ENCODE assay signal across 18 cellular contexts in the genomic region with DNA sequence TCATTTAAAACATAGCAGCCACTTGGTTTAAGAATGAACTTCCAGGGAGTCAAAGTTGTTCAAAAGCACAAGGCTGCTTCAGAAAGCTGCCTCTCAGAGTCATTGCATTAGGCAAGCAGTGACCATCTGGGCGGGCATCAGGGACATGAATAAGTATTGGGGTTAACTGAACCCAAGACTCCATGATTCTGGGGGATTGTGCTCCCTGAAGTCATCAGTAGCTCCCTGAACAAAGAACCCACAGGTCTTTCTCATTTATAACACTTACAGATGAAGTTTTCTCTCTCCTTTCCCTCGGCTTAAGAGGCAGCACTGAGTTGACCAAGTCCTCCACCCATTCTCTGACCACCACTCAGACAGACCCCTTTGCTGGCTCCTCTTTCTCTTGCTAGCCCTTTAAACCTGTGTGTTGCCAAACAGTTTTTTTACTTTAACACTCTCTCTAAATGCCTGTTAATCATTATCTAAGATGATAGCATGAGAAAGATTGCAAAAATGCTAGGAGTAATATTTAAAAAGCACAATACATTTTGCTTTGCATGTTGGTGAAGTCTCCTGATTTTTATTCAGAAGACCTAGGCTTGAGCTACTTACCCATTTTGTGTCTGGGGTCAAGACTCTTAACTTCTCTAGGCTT.
DNase-seq lines count a peak whose midpoint lies in the region; ATAC-seq and TF ChIP-seq lines count a peak whose summit lies in the region.
"Had no signal": no experiment of that assay in that cellular context is flagged by ENCODE, and none has a peak within 500 bp of the region (broad histone marks: within the 10 kb centered on the region; RNA-seq: fewer than 3 reads in every experiment).

No MANE protein-coding gene starts in this region.

- no peaks in the 10 kb centered on the region for H3K36me3 Mint-ChIP-seq in osteocyte (ENCODE audit: unreplicated experiment)

- DNase-seq in HCT116 (ENCODE audit: low read depth, low spot score), result no peak
- peak; percentile 77 for DNase-seq in esophagus muscularis mucosa (ENCODE audit: extremely low spot score)
- DNase-seq in mesenchymal stem cell, result no peak
- no peak for DNase-seq in NCI-H446 treated with DMSO at 0.1 percent for 48 hours (lab: John Stamatoyannopoulos, UW)
- no peak for DNase-seq in retina
- no peak for DNase-seq in osteocyte (ENCODE audit: extremely low spot score, unreplicated experiment)
- no peak for DNase-seq in stimulated activated naive CD4-positive, alpha-beta T cell treated with Interleukin-2 at 50 U/mL for 16 hours (lab: John Stamatoyannopoulos, UW)
- DNase-seq: BE2C; CD4-positive, alpha-beta T cell; GF-D8; GOT3; NCI-H146; NCI-H2081; NCI-H524; Peyer's patch; SHP77 treated with DMSO at 0.1 percent for 48 hours had no signal

- H3K18ac ChIP-seq in mesenchymal stem cell (ENCODE audit: low read depth in 1 of 2, low read length in 2 of 2), result no peak overlapping the region

- no peak overlapping the region for H4K8ac ChIP-seq in mesenchymal stem cell (ENCODE audit: low read length)

- ATAC-seq in HCT116, result no peak
- ATAC-seq: K562, SK-N-SH treated with all-trans-retinoic acid at 6 μM for 48 hours had no signal

- no peaks in the 10 kb centered on the region for H3K27me3 Mint-ChIP-seq in osteocyte (ENCODE audit: unreplicated experiment)

- H3K4me2 ChIP-seq in HCT116 (ENCODE audit: low read length), result peak overlapping the region; percentile 31
- peak overlapping the region; percentile 52 for H3K4me2 ChIP-seq in mesenchymal stem cell (ENCODE audit: low read length, poor library complexity, severe bottlenecking)

- H3K4me1 ChIP-seq in HCT116 (ENCODE audit: control insufficient read depth in 1 of 2, insufficient read depth in 2 of 2, low read length in 2 of 2), result peaks cover 77 to 90% of the 10 kb centered on the region in 2 experiments
- H3K4me1 ChIP-seq in esophagus muscularis mucosa, result no peaks in the 10 kb centered on the region
- H3K4me1 ChIP-seq in mesenchymal stem cell (ENCODE audit: control insufficient read depth, insufficient read depth, low read depth, low read length), result peaks cover 10% of the 10 kb centered on the region
- H3K4me1 ChIP-seq: BE2C had no signal

- intact Hi-C loops in HCT116 (cut with micrococcal nuclease), result no loop called here
- intact Hi-C loops in esophagus muscularis mucosa (cut with DNase I), result no loop called here

- no peak for TF ChIP-seq RAD21 in HCT116 (IDR thresholded peaks at IDR 0.05; ENCODE audit: low read depth)

- no peak overlapping the region for H3K4ac ChIP-seq in mesenchymal stem cell (ENCODE audit: low read depth in 1 of 2, low read length in 2 of 2)

- H3K9me3 ChIP-seq in HCT116 (ENCODE audit: control insufficient read depth in 1 of 2, insufficient read depth in 1 of 2, low read depth in 1 of 2, low read length in 2 of 2), result no peaks in the 10 kb centered on the region
- H3K9me3 ChIP-seq in esophagus muscularis mucosa, result no peaks in the 10 kb centered on the region
- H3K9me3 ChIP-seq in mesenchymal stem cell (ENCODE audit: control insufficient read depth, low read length), result no peaks in the 10 kb centered on the region
- H3K9me3 ChIP-seq: BE2C, Peyer's patch had no signal

- no peak for TF ChIP-seq EP300 in esophagus muscularis mucosa (IDR thresholded peaks at IDR 0.05)

- H3K4me1 Mint-ChIP-seq in osteocyte (ENCODE audit: unreplicated experiment), result peaks cover 13% of the 10 kb centered on the region

- RAD21 ChIA-PET in HCT116 (lab: Charles Lee; ENCODE audit: low non-redundant PET in 1 of 2, low total read pairs in 2 of 2, uncharacterized antibody in 2 of 2, unreplicated experiment in 2 of 2), result no interaction called here

- no peaks in the 10 kb centered on the region for H3K36me3 ChIP-seq in HCT116 (ENCODE audit: control insufficient read depth in 1 of 2, insufficient read depth in 2 of 2, low read length in 2 of 2)
- H3K36me3 ChIP-seq in esophagus muscularis mucosa, result no peaks in the 10 kb centered on the region
- H3K36me3 ChIP-seq in mesenchymal stem cell (ENCODE audit: control insufficient read depth in 1 of 2, insufficient read depth in 2 of 2, low read depth in 1 of 2, low read length in 2 of 2), result no peaks in the 10 kb centered on the region
- H3K36me3 ChIP-seq: BE2C, Peyer's patch had no signal

- TF ChIP-seq POLR2A in HCT116 (IDR thresholded peaks at IDR 0.05; ENCODE audit: borderline replicate concordance, extremely low read depth, insufficient read depth, insufficient read length), result no peak
- no peak for TF ChIP-seq POLR2A in esophagus muscularis mucosa (IDR thresholded peaks at IDR 0.05; ENCODE audit: low read depth)

- H3K79me2 ChIP-seq in HCT116 (ENCODE audit: insufficient read depth, low read length), result no peaks in the 10 kb centered on the region

- H3K4me3 ChIP-seq in HCT116 (replicated peaks in 1 of 2; ENCODE audit: low read depth in 1 of 2, low read length in 2 of 2) (no peak overlapping the region), esophagus muscularis mucosa (no peak overlapping the region), mesenchymal stem cell (ENCODE audit: insufficient read depth in 1 of 2, low read depth in 1 of 2, low read length in 2 of 2) (no peak overlapping the region)
- H3K4me3 ChIP-seq: K562, Peyer's patch had no signal

- H3K27me3 ChIP-seq in HCT116 (ENCODE audit: insufficient read depth, low read length), result no peaks in the 10 kb centered on the region
- no peaks in the 10 kb centered on the region for H3K27me3 ChIP-seq in esophagus muscularis mucosa
- no peaks in the 10 kb centered on the region for H3K27me3 ChIP-seq in mesenchymal stem cell (ENCODE audit: control insufficient read depth in 1 of 2, insufficient read depth in 1 of 2, low read length in 2 of 2)
- H3K27me3 ChIP-seq: BE2C, Peyer's patch had no signal

- no peak overlapping the region for H3K14ac ChIP-seq in mesenchymal stem cell (ENCODE audit: low read length in 2 of 2)

- H3K23ac ChIP-seq in mesenchymal stem cell (ENCODE audit: low read length in 2 of 2), result no peak overlapping the region

- peak overlapping the region; percentile 95 for H2AK5ac ChIP-seq in mesenchymal stem cell (ENCODE audit: low read length, severe bottlenecking)

- no peak overlapping the region for H2BK120ac ChIP-seq in mesenchymal stem cell (ENCODE audit: low read depth, low read length)

- no peak overlapping the region for H2BK12ac ChIP-seq in mesenchymal stem cell (ENCODE audit: low read length in 2 of 2)

- H3K9me3 Mint-ChIP-seq in osteocyte (ENCODE audit: unreplicated experiment), result no peaks in the 10 kb centered on the region
- H3K9me3 Mint-ChIP-seq: CD4-positive, alpha-beta T cell had no signal

- peak overlapping the region; percentile 93 for H2BK5ac ChIP-seq in mesenchymal stem cell (ENCODE audit: low read depth, low read length, poor library complexity, severe bottlenecking)

- TF ChIP-seq CTCF in HCT116 (IDR thresholded peaks at IDR 0.05 in 2 of 3, conservative IDR thresholded peaks at IDR 0.05 in 1 of 3; ENCODE audit: borderline replicate concordance in 1 of 3, insufficient read depth in 1 of 3, low read depth in 2 of 3, low read length in 2 of 3), result no peak
- TF ChIP-seq CTCF in esophagus muscularis mucosa (IDR thresholded peaks at IDR 0.05), result no peak
- no peak for TF ChIP-seq CTCF in osteocyte (IDR thresholded peaks at IDR 0.05)

- H3K4me3 Mint-ChIP-seq in osteocyte (ENCODE audit: unreplicated experiment), result no peak overlapping the region
- H3K4me3 Mint-ChIP-seq: CD4-positive, alpha-beta T cell had no signal

- POLR2A ChIA-PET in HCT116 (lab: Charles Lee), result interaction anchor here (1.4 kb wide), 1 partner anchor 14 kb away, joined by 3 read pairs; no protein-coding TSS in a partner anchor

- H3K9me2 ChIP-seq in HCT116 (ENCODE audit: insufficient read depth), result no peaks in the 10 kb centered on the region

- no peak overlapping the region for H4K91ac ChIP-seq in mesenchymal stem cell (ENCODE audit: low read length)

- peak overlapping the region; percentile 17 for H2BK15ac ChIP-seq in mesenchymal stem cell (ENCODE audit: low read depth, poor library complexity, severe bottlenecking)

- H3K9ac ChIP-seq in HCT116 (ENCODE audit: low read length) (peak overlapping the region; percentile 23), mesenchymal stem cell (ENCODE audit: low read length) (no peak overlapping the region)

- WGBS in esophagus muscularis mucosa, result 95% methylated on average over 2 of the region's 2 CpGs
- 93% methylated on average over 2 of the region's 2 CpGs for WGBS in mesenchymal stem cell

- peaks cover 4% of the 10 kb centered on the region for H3K79me1 ChIP-seq in mesenchymal stem cell (replicated peaks; ENCODE audit: low read length, poor library complexity, severe bottlenecking)

- H3K27ac Mint-ChIP-seq in osteocyte (ENCODE audit: unreplicated experiment), result no peak overlapping the region
- H3K27ac Mint-ChIP-seq: CD4-positive, alpha-beta T cell had no signal

- BruUV-seq in HCT116 (replicated peaks; lab: Mats Ljungman, UMichigan), result no TSS peak

- peak overlapping the region; percentile 10; the same call in 1 of the 2 replicates for H3K27ac ChIP-seq in HCT116 (ENCODE audit: low read depth, low read length)
- H3K27ac ChIP-seq in esophagus muscularis mucosa (replicated peaks in 1 of 4), result no peak overlapping the region
- H3K27ac ChIP-seq in mesenchymal stem cell (ENCODE audit: low read length, poor library complexity, severe bottlenecking), result peak overlapping the region; percentile 99
- H3K27ac ChIP-seq: Peyer's patch had no signal

- H2AFZ ChIP-seq in HCT116 (ENCODE audit: low read depth, low read length, poor library complexity, severe bottlenecking) (no peak overlapping the region), mesenchymal stem cell (ENCODE audit: low read depth, low read length) (no peak overlapping the region)

- H4K20me1 ChIP-seq in HCT116 (ENCODE audit: insufficient read depth), result no peaks in the 10 kb centered on the region

- CTCF ChIA-PET in HCT116 (lab: Charles Lee), result no interaction called here

TF ChIP-seq in HCT116, 20 proteins besides CTCF, POLR2A, EP300 and RAD21:
- TF ChIP-seq YY1 (IDR thresholded peaks at IDR 0.05; ENCODE audit: extremely low read depth, insufficient replicate concordance, low read depth, low read length) (no peak), ZNF274 (IDR thresholded peaks at IDR 0.05; ENCODE audit: low read depth, low read length) (no peak), ELF1 (IDR thresholded peaks at IDR 0.05; ENCODE audit: borderline replicate concordance, low read depth) (no peak), TCF7L2 (IDR thresholded peaks at IDR 0.05; ENCODE audit: borderline replicate concordance, extremely low read depth, insufficient read depth, insufficient read length) (no peak), FOSL1 (IDR thresholded peaks at IDR 0.05; ENCODE audit: low read depth) (no peak), SRF (IDR thresholded peaks at IDR 0.05; ENCODE audit: low read depth) (no peak)
- TF ChIP-seq, protein P1, sequence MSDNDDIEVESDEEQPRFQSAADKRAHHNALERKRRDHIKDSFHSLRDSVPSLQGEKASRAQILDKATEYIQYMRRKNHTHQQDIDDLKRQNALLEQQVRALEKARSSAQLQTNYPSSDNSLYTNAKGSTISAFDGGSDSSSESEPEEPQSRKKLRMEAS (IDR thresholded peaks at IDR 0.05), result no peak

Comparison
In these comparisons a context has a peak if more than half of its experiments do, and no peak if none do; other contexts are left out.
1. H3K27ac ChIP-seq: peak in HCT116 (single experiment) and mesenchymal stem cell (single experiment); none in esophagus muscularis mucosa (0 of 4).